Comparison of ENCODE assay signal across 9 cellular contexts in genomic region chr6:136365781-136366354, GRCh38.
DNase-seq lines count a peak whose midpoint lies in the region; ATAC-seq and TF ChIP-seq lines count a peak whose summit lies in the region.
"Had no signal": no experiment of that assay in that cellular context is flagged by ENCODE, and none has a peak within 500 bp of the region (broad histone marks: within the 10 kb centered on the region; RNA-seq: fewer than 3 reads in every experiment).

No MANE protein-coding gene starts in this region.

- peaks cover 13% of the 10 kb centered on the region for H3K27me3 Mint-ChIP-seq in activated CD8-positive, alpha-beta T cell treated with anti-CD3 and anti-CD28 coated beads, Interleukin-2, amount 10 ng/mL, durations not matched to agents 7 days and 5 days (ENCODE audit: low read depth)

- TF ChIP-seq EP300 in SK-N-SH (IDR thresholded peaks at IDR 0.05; ENCODE audit: borderline replicate concordance in 1 of 2, low read depth in 1 of 2, low read length in 1 of 2), result no peak

- no peaks in the 10 kb centered on the region for H4K20me1 ChIP-seq in mammary epithelial cell (ENCODE audit: insufficient read depth, low read length)
- no peaks in the 10 kb centered on the region for H4K20me1 ChIP-seq in SK-N-SH (ENCODE audit: insufficient read depth)

- DNase-seq in breast epithelium (ENCODE audit: low spot score in 2 of 2) (peak; percentile 26 to 63), mammary epithelial cell (no peak), left lung (peak; percentile 70 to 85), upper lobe of right lung (peak; percentile 67), T-helper 9 cell (no peak), SK-N-SH (no peak), NCI-H1417 (lab: John Stamatoyannopoulos, UW) (no peak)
- DNase-seq in activated CD8-positive, alpha-beta T cell treated with anti-CD3 and anti-CD28 coated beads, Interleukin-2, amount 10 ng/mL, durations not matched to agents 7 days and 5 days, result peak; percentile 54
- DNase-seq: SJCRH30 had no signal

- H3K4me2 ChIP-seq in mammary epithelial cell (ENCODE audit: insufficient read depth, low read depth, low read length) (no peak overlapping the region), SK-N-SH (no peak overlapping the region)

- peak; percentile 60 for ATAC-seq in activated CD8-positive, alpha-beta T cell treated with anti-CD3 and anti-CD28 coated beads, Interleukin-2, amount 10 ng/mL, durations not matched to agents 7 days and 5 days
- ATAC-seq in left lung, result peak; percentile 53
- peak; percentile 91 for ATAC-seq in upper lobe of right lung

- H3K36me3 Mint-ChIP-seq in activated CD8-positive, alpha-beta T cell treated with anti-CD3 and anti-CD28 coated beads, Interleukin-2, amount 10 ng/mL, durations not matched to agents 7 days and 5 days (ENCODE audit: low read depth), result no peaks in the 10 kb centered on the region

- intact Hi-C loops in breast epithelium (cut with DNase I; ENCODE audit: low total_unique reads) (no loop called here), mammary epithelial cell (cut with micrococcal nuclease) (no loop called here), left lung (cut with DNase I) (no loop called here), upper lobe of right lung (cut with DNase I) (no loop called here)

- H3K79me2 ChIP-seq in mammary epithelial cell (ENCODE audit: insufficient read depth, low read length) (no peaks in the 10 kb centered on the region), SK-N-SH (ENCODE audit: insufficient read depth) (no peaks in the 10 kb centered on the region)

- H3K36me3 ChIP-seq in breast epithelium (no peaks in the 10 kb centered on the region), mammary epithelial cell (ENCODE audit: insufficient read depth, low read length) (peaks cover 3% of the 10 kb centered on the region), left lung (peaks cover 0 to 6% of the 10 kb centered on the region in 2 donors), upper lobe of right lung (peaks cover 9% of the 10 kb centered on the region), SK-N-SH (replicated peaks in 1 of 2; ENCODE audit: control insufficient read depth in 1 of 2, insufficient read depth in 2 of 2, low read length in 1 of 2) (no peaks in the 10 kb centered on the region)
- H3K36me3 ChIP-seq: SJCRH30 had no signal

- H3K9me3 Mint-ChIP-seq in activated CD8-positive, alpha-beta T cell treated with anti-CD3 and anti-CD28 coated beads, Interleukin-2, amount 10 ng/mL, durations not matched to agents 7 days and 5 days (ENCODE audit: insufficient read depth), result no peaks in the 10 kb centered on the region

- H3K4me1 ChIP-seq in breast epithelium, result no peaks in the 10 kb centered on the region
- no peaks in the 10 kb centered on the region for H3K4me1 ChIP-seq in mammary epithelial cell (ENCODE audit: insufficient read depth, low read length)
- peaks cover 0 to 11% of the 10 kb centered on the region in 2 donors for H3K4me1 ChIP-seq in left lung
- no peaks in the 10 kb centered on the region for H3K4me1 ChIP-seq in upper lobe of right lung
- H3K4me1 ChIP-seq in SK-N-SH (ENCODE audit: control insufficient read depth in 1 of 2, insufficient read depth in 2 of 2, low read depth in 1 of 2, low read length in 1 of 2), result peaks cover 0 to 3% of the 10 kb centered on the region in 2 experiments; a peak in 1 of 4 replicates
- H3K4me1 ChIP-seq: SJCRH30 had no signal

- 82% methylated on average over 11 of the region's 11 CpGs for WGBS in mammary epithelial cell (ENCODE audit: low coverage, missing lambda C conversion rate)
- WGBS in SK-N-SH (ENCODE audit: low lambda C conversion rate), result 81% methylated on average over 11 of the region's 11 CpGs

- no peaks in the 10 kb centered on the region for H3F3A ChIP-seq in SK-N-SH (replicated peaks; ENCODE audit: insufficient read depth)

- H3K9me3 ChIP-seq in breast epithelium, result no peaks in the 10 kb centered on the region
- no peaks in the 10 kb centered on the region for H3K9me3 ChIP-seq in mammary epithelial cell (replicated peaks; ENCODE audit: insufficient read depth, low read length)
- no peaks in the 10 kb centered on the region for H3K9me3 ChIP-seq in left lung
- no peaks in the 10 kb centered on the region for H3K9me3 ChIP-seq in upper lobe of right lung
- H3K9me3 ChIP-seq in SK-N-SH, result no peaks in the 10 kb centered on the region
- H3K9me3 ChIP-seq: SJCRH30 had no signal

- BruUV-seq in mammary epithelial cell (replicated peaks; lab: Mats Ljungman, UMichigan), result no TSS peak

- peak overlapping the region; percentile 0 for H3K27ac Mint-ChIP-seq in activated CD8-positive, alpha-beta T cell treated with anti-CD3 and anti-CD28 coated beads, Interleukin-2, amount 10 ng/mL, durations not matched to agents 7 days and 5 days

- no peaks in the 10 kb centered on the region for H3K27me3 ChIP-seq in breast epithelium
- no peaks in the 10 kb centered on the region for H3K27me3 ChIP-seq in mammary epithelial cell (ENCODE audit: insufficient read depth, low read length)
- H3K27me3 ChIP-seq in left lung, result no peaks in the 10 kb centered on the region
- no peaks in the 10 kb centered on the region for H3K27me3 ChIP-seq in upper lobe of right lung
- H3K27me3 ChIP-seq in SK-N-SH (ENCODE audit: insufficient read depth), result no peaks in the 10 kb centered on the region

- H3K27ac ChIP-seq in breast epithelium (no peak overlapping the region), mammary epithelial cell (ENCODE audit: insufficient read depth, low read depth, low read length) (no peak overlapping the region), left lung (peak overlapping the region in 1 of 2 donors; percentile 65), upper lobe of right lung (no peak overlapping the region), SK-N-SH (ENCODE audit: low read depth in 2 of 2, low read length in 1 of 2) (no peak overlapping the region)
- H3K27ac ChIP-seq: SJCRH30 had no signal

- TF ChIP-seq POLR2A in breast epithelium (IDR thresholded peaks at IDR 0.05), result no peak

- peaks cover 9% of the 10 kb centered on the region for H3K4me1 Mint-ChIP-seq in activated CD8-positive, alpha-beta T cell treated with anti-CD3 and anti-CD28 coated beads, Interleukin-2, amount 10 ng/mL, durations not matched to agents 7 days and 5 days (ENCODE audit: low read depth)

- CTCF ChIA-PET in mammary epithelial cell (lab: Charles Lee; ENCODE audit: low non-redundant PET), result no interaction called here
- CTCF ChIA-PET in activated CD8-positive, alpha-beta T cell treated with anti-CD3 and anti-CD28 coated beads, Interleukin-2, amount 10 ng/mL, durations not matched to agents 7 days and 5 days (lab: Charles Lee), result interaction anchor here (1.5 kb wide), 1 partner anchor 139 kb away, joined by 4 read pairs; no protein-coding TSS in a partner anchor
- CTCF ChIA-PET in SK-N-SH (lab: Yijun Ruan, JAX), result interaction anchor here (1.7 kb wide), 1 partner anchor 12 kb away, joined by 4 read pairs; no protein-coding TSS in a partner anchor

- POLR2A ChIA-PET in activated CD8-positive, alpha-beta T cell treated with anti-CD3 and anti-CD28 coated beads, Interleukin-2, amount 10 ng/mL, durations not matched to agents 7 days and 5 days (lab: Charles Lee), result no interaction called here
- POLR2A ChIA-PET in SK-N-SH (lab: Yijun Ruan, JAX), result no interaction called here

- no peak for TF ChIP-seq RAD21 in SK-N-SH (IDR thresholded peaks at IDR 0.05; ENCODE audit: low read length)

- dilution Hi-C loops in mammary epithelial cell (cut with HindIII; ENCODE audit: low sequenced_read_pairs), result no loop called here

- no peak overlapping the region for H3K9ac ChIP-seq in mammary epithelial cell (ENCODE audit: insufficient read depth, low read length)
- no peak overlapping the region for H3K9ac ChIP-seq in SK-N-SH

- H3K4me3 Mint-ChIP-seq in activated CD8-positive, alpha-beta T cell treated with anti-CD3 and anti-CD28 coated beads, Interleukin-2, amount 10 ng/mL, durations not matched to agents 7 days and 5 days, result peak overlapping the region; percentile 1

- no peak overlapping the region for H2AFZ ChIP-seq in mammary epithelial cell (ENCODE audit: low read depth, low read length)
- H2AFZ ChIP-seq in SK-N-SH (ENCODE audit: low read depth), result no peak overlapping the region

- in situ Hi-C loops in mammary epithelial cell (cut with MboI; ENCODE audit: low sequenced_read_pairs in 2 of 2), result loop anchor here in 1 of 2 donors (25.0 kb wide), 1 partner anchor 171 kb away; no protein-coding TSS in a partner anchor

- H3K4me3 ChIP-seq in breast epithelium, result no peak overlapping the region
- H3K4me3 ChIP-seq in mammary epithelial cell (replicated peaks in 1 of 3; ENCODE audit: insufficient read depth in 1 of 3, low read depth in 2 of 3, low read length in 3 of 3), result no peak overlapping the region
- no peak overlapping the region for H3K4me3 ChIP-seq in left lung
- no peak overlapping the region for H3K4me3 ChIP-seq in upper lobe of right lung
- no peak overlapping the region for H3K4me3 ChIP-seq in SK-N-SH (ENCODE audit: low read depth in 2 of 2, low read length in 1 of 2)
- H3K4me3 ChIP-seq: SJCRH30 had no signal

- TF ChIP-seq CTCF in breast epithelium (IDR thresholded peaks at IDR 0.05), result no peak
- no peak for TF ChIP-seq CTCF in mammary epithelial cell (conservative IDR thresholded peaks at IDR 0.05 in 1 of 2, IDR thresholded peaks at IDR 0.05 in 1 of 2; ENCODE audit: extremely low read depth in 1 of 2, insufficient read depth in 1 of 2, low read depth in 1 of 2, low read length in 2 of 2)
- no peak for TF ChIP-seq CTCF in left lung (IDR thresholded peaks at IDR 0.05)
- TF ChIP-seq CTCF in upper lobe of right lung (IDR thresholded peaks at IDR 0.05), result no peak
- no peak for TF ChIP-seq CTCF in SK-N-SH (IDR thresholded peaks at IDR 0.05)

- H3K9me2 ChIP-seq in SK-N-SH, result no peaks in the 10 kb centered on the region

TF ChIP-seq in SK-N-SH, 30 proteins besides CTCF, POLR2A, EP300 and RAD21 (continues in another document):
- TF ChIP-seq TAF1 (IDR thresholded peaks at IDR 0.05; ENCODE audit: borderline replicate concordance, low read depth, low read length), result no peak
- TF ChIP-seq GATA2 (CRISPR knock-in tag; IDR thresholded peaks at IDR 0.05), result no peak
- TF ChIP-seq USF2 (IDR thresholded peaks at IDR 0.05; ENCODE audit: borderline replicate concordance, low read depth, low read length), result no peak
- TF ChIP-seq JUND (IDR thresholded peaks at IDR 0.05), result no peak
- no peak for TF ChIP-seq MXI1 (IDR thresholded peaks at IDR 0.05; ENCODE audit: low read depth, low read length)
- TF ChIP-seq POLR2AphosphoS5 (IDR thresholded peaks at IDR 0.05; ENCODE audit: low read depth, low read length), result no peak
- no peak for TF ChIP-seq MAX (IDR thresholded peaks at IDR 0.05; ENCODE audit: low read depth)
- TF ChIP-seq FOXM1 (IDR thresholded peaks at IDR 0.05; ENCODE audit: low read depth), result no peak

Comparison
In these comparisons a context has a peak if more than half of its experiments do, and no peak if none do; other contexts are left out.
1. DNase-seq: peak in breast epithelium (2 of 2), activated CD8-positive, alpha-beta T cell treated with anti-CD3 and anti-CD28 coated beads, Interleukin-2, amount 10 ng/mL, durations not matched to agents 7 days and 5 days (single experiment), left lung (2 of 2) and upper lobe of right lung (single experiment); none in mammary epithelial cell (single experiment), T-helper 9 cell (single experiment), SK-N-SH (single experiment) and NCI-H1417 (0 of 3).
2. Peak in every context shown above with its lines, with median percentiles within 50 percentile points of each other: ATAC-seq.